8 cellular contexts compared by ENCODE assay signal in the genomic region with DNA sequence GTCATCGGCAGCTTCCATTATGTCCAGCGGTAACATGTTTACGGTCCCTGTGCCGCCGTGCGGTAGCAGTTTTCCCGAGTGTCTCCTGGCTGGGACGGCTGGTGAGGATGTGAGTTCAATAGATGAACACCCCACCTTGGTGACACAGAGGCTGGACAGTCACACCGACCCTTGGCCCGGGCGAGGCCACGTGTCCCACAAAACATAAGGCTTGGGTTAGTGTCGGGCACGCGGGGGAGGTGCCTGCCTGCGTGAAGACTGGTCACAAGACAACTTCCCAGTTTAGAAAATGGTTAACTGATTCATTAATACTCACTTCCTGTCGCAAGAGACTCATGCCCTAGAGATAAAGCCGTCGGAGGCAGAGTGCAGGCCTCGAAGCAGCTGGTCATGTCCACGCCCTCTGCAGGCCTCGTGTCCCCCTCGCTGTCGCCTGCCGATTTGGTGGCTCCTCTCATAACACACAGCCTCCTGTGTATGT. TPM values are rescaled to one million over a fixed set of nuclear protein-coding genes. Genes with fewer than 3 reads are reported as not detected.
DNase-seq lines count a peak whose midpoint lies in the region; ATAC-seq and TF ChIP-seq lines count a peak whose summit lies in the region.

No MANE protein-coding gene starts in this region.

- intact Hi-C loops in Calu3 (cut with micrococcal nuclease; ENCODE audit: unreplicated experiment) = no loop called here

- H3K27ac ChIP-seq in right atrium auricular region = peak overlapping the region in 1 of 2 donors; percentile 29

- no peak overlapping the region for H3K4me3 Mint-ChIP-seq in Calu3 (ENCODE audit: low read depth, unreplicated experiment)
- H3K4me3 Mint-ChIP-seq in activated T-cell treated with anti-CD3 and anti-CD28 coated beads, Interleukin-2, amount 50 U/mL, for 4 hours = peak overlapping the region; percentile 51
- peak overlapping the region; percentile 40 for H3K4me3 Mint-ChIP-seq in stimulated activated effector memory CD8-positive, alpha-beta T cell treated with anti-CD3 and anti-CD28 coated beads, Interleukin-12 subunit alpha, Interleukin-12 subunit beta, amount 100 ng/mL, for 72 hours

- ATAC-seq in HG03460 (IDR thresholded peaks at IDR 0.05; ENCODE audit: unreplicated experiment) (peak; percentile 54), GM18873 (IDR thresholded peaks at IDR 0.05; ENCODE audit: low FRiP score, unreplicated experiment) (no peak)
- ATAC-seq in activated T-cell treated with anti-CD3 and anti-CD28 coated beads, Interleukin-2, amount 50 U/mL, for 4 hours = peak; percentile 51 to 61
- peak; percentile 76 for ATAC-seq in stimulated activated effector memory CD8-positive, alpha-beta T cell treated with anti-CD3 and anti-CD28 coated beads, Interleukin-12 subunit alpha, Interleukin-12 subunit beta, amount 100 ng/mL, for 72 hours

- no peaks in the 10 kb centered on the region for H3K9me3 Mint-ChIP-seq in Calu3 (ENCODE audit: low read depth, unreplicated experiment)
- H3K9me3 Mint-ChIP-seq in activated T-cell treated with anti-CD3 and anti-CD28 coated beads, Interleukin-2, amount 50 U/mL, for 4 hours = no peaks in the 10 kb centered on the region
- H3K9me3 Mint-ChIP-seq in stimulated activated effector memory CD8-positive, alpha-beta T cell treated with anti-CD3 and anti-CD28 coated beads, Interleukin-12 subunit alpha, Interleukin-12 subunit beta, amount 100 ng/mL, for 72 hours = no peaks in the 10 kb centered on the region

- CTCF ChIA-PET in Calu3 (lab: Charles Lee) = no interaction called here

- no peak overlapping the region for H3K4me3 ChIP-seq in right atrium auricular region

- no peaks in the 10 kb centered on the region for H3K36me3 Mint-ChIP-seq in Calu3 (ENCODE audit: insufficient read depth, unreplicated experiment)
- H3K36me3 Mint-ChIP-seq in activated T-cell treated with anti-CD3 and anti-CD28 coated beads, Interleukin-2, amount 50 U/mL, for 4 hours (ENCODE audit: insufficient read depth) = peaks cover 13% of the 10 kb centered on the region
- peaks cover 29% of the 10 kb centered on the region for H3K36me3 Mint-ChIP-seq in stimulated activated effector memory CD8-positive, alpha-beta T cell treated with anti-CD3 and anti-CD28 coated beads, Interleukin-12 subunit alpha, Interleukin-12 subunit beta, amount 100 ng/mL, for 72 hours

- no peaks in the 10 kb centered on the region for H3K4me1 Mint-ChIP-seq in Calu3 (ENCODE audit: low read depth, unreplicated experiment)
- H3K4me1 Mint-ChIP-seq in activated T-cell treated with anti-CD3 and anti-CD28 coated beads, Interleukin-2, amount 50 U/mL, for 4 hours (ENCODE audit: low read depth) = peaks cover 66% of the 10 kb centered on the region
- H3K4me1 Mint-ChIP-seq in stimulated activated effector memory CD8-positive, alpha-beta T cell treated with anti-CD3 and anti-CD28 coated beads, Interleukin-12 subunit alpha, Interleukin-12 subunit beta, amount 100 ng/mL, for 72 hours = peaks cover 70% of the 10 kb centered on the region

- H3K4me1 ChIP-seq in right atrium auricular region = peaks cover 0 to 34% of the 10 kb centered on the region in 2 donors

- no peaks in the 10 kb centered on the region for H3K27me3 Mint-ChIP-seq in Calu3 (ENCODE audit: unreplicated experiment)
- no peaks in the 10 kb centered on the region for H3K27me3 Mint-ChIP-seq in activated T-cell treated with anti-CD3 and anti-CD28 coated beads, Interleukin-2, amount 50 U/mL, for 4 hours (ENCODE audit: low read depth)

- TF ChIP-seq CTCF in Calu3 (IDR thresholded peaks at IDR 0.05; ENCODE audit: unreplicated experiment) (no peak), right atrium auricular region (IDR thresholded peaks at IDR 0.05) (peak in 1 of 2 donors; percentile 30)

- no peaks in the 10 kb centered on the region for H3K36me3 ChIP-seq in right atrium auricular region

- H3K27me3 ChIP-seq in right atrium auricular region = no peaks in the 10 kb centered on the region

- H3K9me3 ChIP-seq in right atrium auricular region = no peaks in the 10 kb centered on the region

- DNase-seq in Calu3 = peak; percentile 6
- peak; percentile 4 for DNase-seq in activated T-cell treated with anti-CD3 and anti-CD28 coated beads, Interleukin-2, amount 50 U/mL, for 4 hours
- peak; percentile 67 for DNase-seq in right atrium auricular region (ENCODE audit: low spot score)
- DNase-seq in stimulated activated effector memory CD8-positive, alpha-beta T cell treated with anti-CD3 and anti-CD28 coated beads, Interleukin-12 subunit alpha, Interleukin-12 subunit beta, amount 100 ng/mL, for 72 hours (ENCODE audit: low spot score in 2 of 2) = no peak
- DNase-seq in HuH-7.5 (ENCODE audit: low spot score) = no peak
- no peak for DNase-seq in SHP77 treated with DMSO at 0.1 percent for 48 hours (lab: John Stamatoyannopoulos, UW)

- peak overlapping the region; percentile 52 for H3K27ac Mint-ChIP-seq in Calu3 (ENCODE audit: unreplicated experiment)
- H3K27ac Mint-ChIP-seq in stimulated activated effector memory CD8-positive, alpha-beta T cell treated with anti-CD3 and anti-CD28 coated beads, Interleukin-12 subunit alpha, Interleukin-12 subunit beta, amount 100 ng/mL, for 72 hours = peak overlapping the region; percentile 87

- BruUV-seq in Calu3 (replicated peaks; lab: Mats Ljungman, UMichigan) = no TSS peak

RNA-seq across cellular contexts. Expression of a gene that starts 17.2 kb away (rescaled TPM):
- total RNA-seq in Calu3 (2022) (0.26 and 0.49 TPM in 2 replicates), right atrium auricular region (10 to 100 TPM; 10.2 to 13.2 TPM)
- total RNA-seq in activated T-cell treated with anti-CD3 and anti-CD28 coated beads, Interleukin-2, amount 50 U/mL, for 4 hours = 10 to 100 TPM; 23.7 to 28.7 (median 26.6) TPM

Comparison
In these comparisons a context has a peak if more than half of its experiments do, and no peak if none do; other contexts are left out.
1. DNase-seq: peak in Calu3 (single experiment), activated T-cell treated with anti-CD3 and anti-CD28 coated beads, Interleukin-2, amount 50 U/mL, for 4 hours (single experiment) and right atrium auricular region (single experiment); none in stimulated activated effector memory CD8-positive, alpha-beta T cell treated with anti-CD3 and anti-CD28 coated beads, Interleukin-12 subunit alpha, Interleukin-12 subunit beta, amount 100 ng/mL, for 72 hours (0 of 2), HuH-7.5 (single experiment) and SHP77 treated with DMSO at 0.1 percent for 48 hours (single experiment).